Comparison of ENCODE assay signal across 8 cellular contexts in the genomic region with DNA sequence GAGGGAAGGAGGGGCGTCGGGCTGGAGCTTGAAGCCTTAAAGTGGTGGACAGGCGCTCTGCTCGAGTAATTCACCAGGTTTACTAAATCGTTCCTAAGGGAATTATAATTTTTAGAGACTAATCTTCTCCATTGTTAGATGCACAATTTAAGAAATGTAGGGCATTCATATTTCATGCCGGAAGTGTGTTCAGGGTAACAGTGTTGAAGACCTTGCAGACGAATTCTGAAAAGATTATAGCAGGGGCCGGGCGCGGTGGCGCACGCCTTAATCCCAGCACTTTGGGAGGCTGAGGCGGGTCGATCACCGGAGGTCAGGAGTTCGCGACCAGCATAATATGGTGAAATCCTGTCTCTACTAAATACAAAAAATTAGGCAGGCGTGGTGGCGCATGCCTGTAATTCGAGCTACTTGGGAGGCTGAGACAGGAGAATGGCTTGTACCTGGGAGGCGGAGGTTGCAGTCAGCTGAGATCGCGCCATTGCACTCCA. TPM values are rescaled to one million over a fixed set of nuclear protein-coding genes. Genes with fewer than 3 reads are reported as not detected.
DNase-seq lines count a peak whose midpoint lies in the region; ATAC-seq, FAIRE-seq and TF ChIP-seq lines count a peak whose summit lies in the region.

No MANE protein-coding gene starts in this region.

- H3K27me3 ChIP-seq in DND-41 (ENCODE audit: insufficient read depth, low read length, poor library complexity) = no peaks in the 10 kb centered on the region
- H3K27me3 ChIP-seq in astrocyte (ENCODE audit: insufficient read depth, low read length) = no peaks in the 10 kb centered on the region
- no peaks in the 10 kb centered on the region for H3K27me3 ChIP-seq in lower lobe of right lung (ENCODE audit: low read depth)

- peaks cover 47% of the 10 kb centered on the region for H3K79me2 ChIP-seq in DND-41 (ENCODE audit: insufficient read depth, low read length)
- peaks cover 46% of the 10 kb centered on the region for H3K79me2 ChIP-seq in astrocyte (ENCODE audit: insufficient read depth, low read length)

- peak overlapping the region; percentile 70 for H3K27ac ChIP-seq in DND-41 (ENCODE audit: low read length)
- no peak overlapping the region for H3K27ac ChIP-seq in astrocyte (ENCODE audit: low read depth, low read length)
- peak overlapping the region; percentile 93 for H3K27ac ChIP-seq in lower lobe of right lung

- H3K9me3 Mint-ChIP-seq in astrocyte (ENCODE audit: unreplicated experiment) = peaks cover 2% of the 10 kb centered on the region

- H3K9ac ChIP-seq in DND-41 (ENCODE audit: low read depth, low read length) = peak overlapping the region; percentile 81
- peak overlapping the region; percentile 91 for H3K9ac ChIP-seq in astrocyte (ENCODE audit: low read length)

- H4K20me1 ChIP-seq in DND-41 (ENCODE audit: insufficient read depth, low read length) (peaks cover 9% of the 10 kb centered on the region; the same call in 1 of the 2 replicates), astrocyte (ENCODE audit: insufficient read depth, low read length) (peaks cover 40% of the 10 kb centered on the region)

- H3K4me1 ChIP-seq in DND-41 (ENCODE audit: insufficient read depth, low read length) = peaks cover 29% of the 10 kb centered on the region
- H3K4me1 ChIP-seq in astrocyte (ENCODE audit: insufficient read depth, low read length) = peaks cover 9% of the 10 kb centered on the region
- peaks cover 31% of the 10 kb centered on the region for H3K4me1 ChIP-seq in lower lobe of right lung

- H3K4me2 ChIP-seq in DND-41 (ENCODE audit: insufficient read depth, low read length) = peak overlapping the region; percentile 66
- peak overlapping the region; percentile 84 for H3K4me2 ChIP-seq in astrocyte (ENCODE audit: low read length)

- TF ChIP-seq CTCF in DND-41 (IDR thresholded peaks at IDR 0.05; ENCODE audit: borderline replicate concordance, extremely low read depth, low read length, poor library complexity, severe bottlenecking) = no peak
- no peak for TF ChIP-seq CTCF in astrocyte (IDR thresholded peaks at IDR 0.05; ENCODE audit: insufficient read depth, low read depth, low read length)
- TF ChIP-seq CTCF in lower lobe of right lung (IDR thresholded peaks at IDR 0.05) = no peak
- TF ChIP-seq CTCF in GM13976 (IDR thresholded peaks at IDR 0.05; ENCODE audit: borderline replicate concordance, control extremely low read depth, extremely low read depth, insufficient read depth, missing control alignments) = no peak

- no peaks in the 10 kb centered on the region for H3K27me3 Mint-ChIP-seq in astrocyte (ENCODE audit: low read depth, unreplicated experiment)

- H3K4me3 ChIP-seq in DND-41 (ENCODE audit: low read depth in 1 of 2, low read length in 2 of 2) (peak overlapping the region; percentile 74 to 91), astrocyte (ENCODE audit: insufficient read depth, low read depth, low read length) (peak overlapping the region; percentile 87), lower lobe of right lung (peak overlapping the region; percentile 97)

- H3K9me3 ChIP-seq in DND-41 (ENCODE audit: insufficient read depth, low read length, severe bottlenecking) (no peaks in the 10 kb centered on the region), astrocyte (ENCODE audit: insufficient read depth, low read depth, low read length) (no peaks in the 10 kb centered on the region), lower lobe of right lung (no peaks in the 10 kb centered on the region)

- FAIRE-seq in astrocyte (lab: Jason Lieb, UNC) = peak; percentile 60

- peak; percentile 50 for ATAC-seq in DND-41 (ENCODE audit: insufficient read depth, low read depth)
- peak; percentile 7 for ATAC-seq in HG02885 (IDR thresholded peaks at IDR 0.05; ENCODE audit: poor library complexity, unreplicated experiment)
- peak; percentile 4 to 16 for ATAC-seq in lower lobe of right lung
- no peak for ATAC-seq in HG03108 (IDR thresholded peaks at IDR 0.05; ENCODE audit: unreplicated experiment)

- no peak overlapping the region for H3K4me3 Mint-ChIP-seq in astrocyte (ENCODE audit: unreplicated experiment)

- in situ Hi-C loops in GM13976 (cut with MboI; ENCODE audit: low sequenced_read_pairs, unreplicated experiment) = no loop called here

- peaks cover 7% of the 10 kb centered on the region for H3K36me3 Mint-ChIP-seq in astrocyte (ENCODE audit: low read depth, unreplicated experiment)

- no peak for DNase-seq in DND-41
- DNase-seq in astrocyte (ENCODE audit: low read depth) = no peak
- peak; percentile 53 for DNase-seq in lower lobe of right lung
- no peak for DNase-seq in NCI-H128 (lab: John Stamatoyannopoulos, UW; ENCODE audit: unreplicated experiment)
- no peak for DNase-seq in D341Med (ENCODE audit: low spot score)
- DNase-seq in GM13976 (ENCODE audit: low spot score) = no peak

- H3K36me3 ChIP-seq in DND-41 (ENCODE audit: insufficient read depth, low read length) (peaks cover 38% of the 10 kb centered on the region), astrocyte (ENCODE audit: insufficient read depth, low read length) (peaks cover 20% of the 10 kb centered on the region), lower lobe of right lung (peaks cover 35% of the 10 kb centered on the region)

- no peak overlapping the region for H3K27ac Mint-ChIP-seq in astrocyte (ENCODE audit: unreplicated experiment)

- intact Hi-C loops in lower lobe of right lung (cut with DNase I) = no loop called here

- no peaks in the 10 kb centered on the region for H3K4me1 Mint-ChIP-seq in astrocyte (ENCODE audit: low read depth, unreplicated experiment)

- H2AFZ ChIP-seq in DND-41 (ENCODE audit: low read depth, low read length) (peak overlapping the region; percentile 88), astrocyte (ENCODE audit: low read depth, low read length) (no peak overlapping the region)

RNA-seq across cellular contexts. Expression of a gene that starts 0.4 kb away (rescaled TPM):
- 128 and 152 TPM in 2 replicates for total RNA-seq in astrocyte
- 89.4 TPM for total RNA-seq in lower lobe of right lung

RNA-seq across cellular contexts. Expression of a gene that starts 31.4 kb away (rescaled TPM):
- total RNA-seq in astrocyte (67.1 and 73.1 TPM in 2 replicates), lower lobe of right lung (109 TPM)

RNA-seq across cellular contexts. Expression of a gene that starts 46.1 kb away (rescaled TPM):
- total RNA-seq in astrocyte (1.3 and 1.8 TPM in 2 replicates), lower lobe of right lung (0.68 TPM)
